ENCODE assay signal across 8 cellular contexts in genomic region chr11:65560555-65561418, GRCh38. TPM values are rescaled to one million over a fixed set of nuclear protein-coding genes. Genes with fewer than 3 reads are reported as not detected.
DNase-seq lines count a peak whose midpoint lies in the region; ATAC-seq, FAIRE-seq and TF ChIP-seq lines count a peak whose summit lies in the region.

No MANE protein-coding gene starts in this region.

- no peaks in the 10 kb centered on the region for H3K27me3 ChIP-seq in CD8-positive, alpha-beta memory T cell (ENCODE audit: insufficient read depth, low read length, poor library complexity, severe bottlenecking)
- H3K27me3 ChIP-seq in bronchial epithelial cell (ENCODE audit: control insufficient read depth, insufficient read depth, low read length) (no peaks in the 10 kb centered on the region), uterus (no peaks in the 10 kb centered on the region)

- no peaks in the 10 kb centered on the region for H3K9me3 ChIP-seq in CD8-positive, alpha-beta memory T cell (ENCODE audit: low read length)
- H3K9me3 ChIP-seq in uterus = no peaks in the 10 kb centered on the region

- H3K4me3 ChIP-seq in CD8-positive, alpha-beta memory T cell (ENCODE audit: low read length) = no peak overlapping the region
- H3K4me3 ChIP-seq in bronchial epithelial cell (ENCODE audit: low read depth, low read length) (no peak overlapping the region), uterus (no peak overlapping the region)

- CTCF ChIA-PET in CD8-positive, alpha-beta memory T cell (lab: Charles Lee) = interaction anchor here (0.9 to 4.6 kb wide), 4 partner anchors 9 to 31 kb away, joined by 4 to 36 read pairs (median 8); partner anchors contain the start of gene ZNRD2
- CTCF ChIA-PET in activated CD8-positive, alpha-beta memory T cell treated with anti-CD3 and anti-CD28 coated beads, Interleukin-2, amount 10 ng/mL, durations not matched to agents 7 days and 5 days (lab: Charles Lee) = interaction anchor here (0.6 to 16.3 kb wide), 5 partner anchors 11 to 284 kb away, joined by 3 to 388 read pairs (median 9); partner anchors contain the start of genes FAM89B and ZNRD2

- H3K27ac Mint-ChIP-seq in CD8-positive, alpha-beta memory T cell = peak overlapping the region in 6 of 8 donors; percentile 36 to 87 (median 70)
- no peak overlapping the region for H3K27ac Mint-ChIP-seq in activated CD8-positive, alpha-beta memory T cell treated with anti-CD3 and anti-CD28 coated beads, Interleukin-2, amount 10 ng/mL, durations not matched to agents 7 days and 5 days

- intact Hi-C loops in uterus (cut with DNase I; ENCODE audit: low total_unique reads) = no loop called here

- ATAC-seq in HG02642 (IDR thresholded peaks at IDR 0.05; ENCODE audit: poor library complexity, unreplicated experiment) = no peak
- ATAC-seq in activated CD8-positive, alpha-beta memory T cell treated with anti-CD3 and anti-CD28 coated beads, Interleukin-2, amount 10 ng/mL, durations not matched to agents 7 days and 5 days = no peak

- POLR2A ChIA-PET in CD8-positive, alpha-beta memory T cell (lab: Charles Lee) = interaction anchor here (0.7 to 1.2 kb wide), 3 partner anchors 9 to 1843 kb away, joined by 3 to 4 read pairs (median 3); partner anchors contain the start of gene ZNRD2

- no peaks in the 10 kb centered on the region for H3K36me3 ChIP-seq in CD8-positive, alpha-beta memory T cell (ENCODE audit: insufficient read depth, low read length)
- no peaks in the 10 kb centered on the region for H3K36me3 ChIP-seq in bronchial epithelial cell (ENCODE audit: control insufficient read depth, insufficient read depth, low read length)
- no peaks in the 10 kb centered on the region for H3K36me3 ChIP-seq in uterus

- peaks cover 58% of the 10 kb centered on the region for H3K4me1 ChIP-seq in CD8-positive, alpha-beta memory T cell (ENCODE audit: insufficient read depth, low read length)
- H3K4me1 ChIP-seq in uterus = peaks cover 4 to 7% of the 10 kb centered on the region in 2 donors

- H3K4me3 Mint-ChIP-seq in CD8-positive, alpha-beta memory T cell = peak overlapping the region in 4 of 7 donors; percentile 16 to 75 (median 30)
- no peak overlapping the region for H3K4me3 Mint-ChIP-seq in activated CD8-positive, alpha-beta memory T cell treated with anti-CD3 and anti-CD28 coated beads, Interleukin-2, amount 10 ng/mL, durations not matched to agents 7 days and 5 days

- no peak for DNase-seq in CD8-positive, alpha-beta memory T cell
- DNase-seq in NCI-H1694 treated with DMSO at 0.1 percent for 48 hours (lab: John Stamatoyannopoulos, UW) = peak; percentile 67
- peak; percentile 51 for DNase-seq in bronchial epithelial cell (ENCODE audit: low read depth)
- peak; percentile 69 for DNase-seq in medulla oblongata (ENCODE audit: extremely low spot score)
- DNase-seq in uterus = peak; percentile 79 to 82
- DNase-seq in GM12892 (ENCODE audit: insufficient read length) = no peak
- DNase-seq in activated CD8-positive, alpha-beta memory T cell treated with anti-CD3 and anti-CD28 coated beads, Interleukin-2, amount 10 ng/mL, durations not matched to agents 7 days and 5 days = no peak

- H3K27me3 Mint-ChIP-seq in CD8-positive, alpha-beta memory T cell = peaks cover 0 to 3% of the 10 kb centered on the region in 2 donors
- no peaks in the 10 kb centered on the region for H3K27me3 Mint-ChIP-seq in activated CD8-positive, alpha-beta memory T cell treated with anti-CD3 and anti-CD28 coated beads, Interleukin-2, amount 10 ng/mL, durations not matched to agents 7 days and 5 days

- no peak for TF ChIP-seq CTCF in bronchial epithelial cell (IDR thresholded peaks at IDR 0.05; ENCODE audit: insufficient read depth, low read length, severe bottlenecking)
- TF ChIP-seq CTCF in uterus (IDR thresholded peaks at IDR 0.05) = no peak

- H3K36me3 Mint-ChIP-seq in CD8-positive, alpha-beta memory T cell = no peaks in the 10 kb centered on the region
- H3K36me3 Mint-ChIP-seq in activated CD8-positive, alpha-beta memory T cell treated with anti-CD3 and anti-CD28 coated beads, Interleukin-2, amount 10 ng/mL, durations not matched to agents 7 days and 5 days = no peaks in the 10 kb centered on the region

- no peaks in the 10 kb centered on the region for H3K9me3 Mint-ChIP-seq in CD8-positive, alpha-beta memory T cell
- no peaks in the 10 kb centered on the region for H3K9me3 Mint-ChIP-seq in activated CD8-positive, alpha-beta memory T cell treated with anti-CD3 and anti-CD28 coated beads, Interleukin-2, amount 10 ng/mL, durations not matched to agents 7 days and 5 days (ENCODE audit: low read depth)

- TF ChIP-seq POLR2A in uterus (IDR thresholded peaks at IDR 0.05) = no peak
- TF ChIP-seq POLR2A in GM12892 (IDR thresholded peaks at IDR 0.05; ENCODE audit: low read depth, low read length) = no peak

- peaks cover 33 to 59% (median 39%) of the 10 kb centered on the region in 3 donors for H3K4me1 Mint-ChIP-seq in CD8-positive, alpha-beta memory T cell
- H3K4me1 Mint-ChIP-seq in activated CD8-positive, alpha-beta memory T cell treated with anti-CD3 and anti-CD28 coated beads, Interleukin-2, amount 10 ng/mL, durations not matched to agents 7 days and 5 days = peaks cover 41% of the 10 kb centered on the region

- no peak overlapping the region for H3K27ac ChIP-seq in CD8-positive, alpha-beta memory T cell (ENCODE audit: low read depth, low read length)
- H3K27ac ChIP-seq in uterus = peak overlapping the region; percentile 99 to 100

- FAIRE-seq in bronchial epithelial cell (lab: Jason Lieb, UNC) = no peak
- no peak for FAIRE-seq in GM12892 (lab: Jason Lieb, UNC)

RNA-seq across cellular contexts. Expression of gene LTBP3, which starts 2.6 kb away (rescaled TPM):
- 10 to 100 TPM; 33.2 to 35.4 TPM for total RNA-seq in CD8-positive, alpha-beta memory T cell
- polyA plus RNA-seq in CD8-positive, alpha-beta memory T cell = 17.9 TPM
- total RNA-seq in bronchial epithelial cell (22.5 and 35.0 TPM in 2 replicates), uterus (100 to 1,000 TPM; 131 to 240 (median 217) TPM)
- polyA plus RNA-seq in GM12892 (2012; ENCODE audit: missing spikeins) = 3.7 TPM
- total RNA-seq in activated CD8-positive, alpha-beta memory T cell treated with anti-CD3 and anti-CD28 coated beads, Interleukin-2, amount 10 ng/mL, durations not matched to agents 7 days and 5 days = 10 to 100 TPM; 46.2 to 46.8 TPM

RNA-seq across cellular contexts. Expression of gene ZNRD2, which starts 9.5 kb away (rescaled TPM):
- 10 to 100 TPM; 69.6 to 77.9 TPM for total RNA-seq in CD8-positive, alpha-beta memory T cell
- 81.4 TPM for polyA plus RNA-seq in CD8-positive, alpha-beta memory T cell
- total RNA-seq in bronchial epithelial cell (30.3 and 43.4 TPM in 2 replicates), uterus (10 to 100 TPM; 12.3 to 42.6 (median 31.6) TPM)
- 27.5 TPM for polyA plus RNA-seq in GM12892 (2012; ENCODE audit: missing spikeins)
- 10 to 100 TPM; 42.1 to 45.5 TPM for total RNA-seq in activated CD8-positive, alpha-beta memory T cell treated with anti-CD3 and anti-CD28 coated beads, Interleukin-2, amount 10 ng/mL, durations not matched to agents 7 days and 5 days

RNA-seq across cellular contexts. Expression of gene FAM89B, which starts 11.6 kb away (rescaled TPM):
- total RNA-seq in CD8-positive, alpha-beta memory T cell = 10 to 100 TPM; 30.8 to 34.1 TPM
- 138 TPM for polyA plus RNA-seq in CD8-positive, alpha-beta memory T cell
- 10.6 and 10.8 TPM in 2 replicates for total RNA-seq in bronchial epithelial cell
- 10 to 100 TPM; 13.9 to 83.0 (median 40.8) TPM for total RNA-seq in uterus
- 11.8 TPM for polyA plus RNA-seq in GM12892 (2012; ENCODE audit: missing spikeins)
- 10 to 100 TPM; 36.6 to 54.2 TPM for total RNA-seq in activated CD8-positive, alpha-beta memory T cell treated with anti-CD3 and anti-CD28 coated beads, Interleukin-2, amount 10 ng/mL, durations not matched to agents 7 days and 5 days

RNA-seq across cellular contexts. Expression of gene EHBP1L1, which starts 15.1 kb away (rescaled TPM):
- 100 to 1,000 TPM in 1 of 2 experiments, 10 to 100 TPM in 1; 97.3 to 100 TPM for total RNA-seq in CD8-positive, alpha-beta memory T cell
- 25.1 TPM for polyA plus RNA-seq in CD8-positive, alpha-beta memory T cell
- total RNA-seq in bronchial epithelial cell = 31.6 and 62.0 TPM in 2 replicates
- 100 to 1,000 TPM in 1 of 4 donors, 10 to 100 TPM in 3; 44.2 to 159 (median 69.5) TPM for total RNA-seq in uterus
- 36.8 TPM for polyA plus RNA-seq in GM12892 (2012; ENCODE audit: missing spikeins)
- total RNA-seq in activated CD8-positive, alpha-beta memory T cell treated with anti-CD3 and anti-CD28 coated beads, Interleukin-2, amount 10 ng/mL, durations not matched to agents 7 days and 5 days = 100 to 1,000 TPM; 138 to 140 TPM

RNA-seq across cellular contexts. Expression of gene KCNK7, which starts 34.8 kb away (rescaled TPM):
- under 1 TPM; 0.59 to 0.64 TPM for total RNA-seq in CD8-positive, alpha-beta memory T cell
- polyA plus RNA-seq in CD8-positive, alpha-beta memory T cell = not detected
- 0.79 and 4.1 TPM in 2 replicates for total RNA-seq in bronchial epithelial cell
- total RNA-seq in uterus = 1 to 10 TPM in 1 of 4 donors, under 1 TPM in 1, not detected in 2; 0.26 to 5.8 TPM
- polyA plus RNA-seq in GM12892 (2012; ENCODE audit: missing spikeins) = not detected
- 1 to 10 TPM in 1 of 2 experiments, under 1 TPM in 1; 0.80 to 1.1 TPM for total RNA-seq in activated CD8-positive, alpha-beta memory T cell treated with anti-CD3 and anti-CD28 coated beads, Interleukin-2, amount 10 ng/mL, durations not matched to agents 7 days and 5 days

Comparison
In these comparisons a context has a peak if more than half of its experiments do, and no peak if none do; other contexts are left out.
1. DNase-seq: peak in NCI-H1694 treated with DMSO at 0.1 percent for 48 hours (single experiment), bronchial epithelial cell (single experiment), medulla oblongata (single experiment) and uterus (2 of 2); none in CD8-positive, alpha-beta memory T cell (0 of 5), GM12892 (single experiment) and activated CD8-positive, alpha-beta memory T cell treated with anti-CD3 and anti-CD28 coated beads, Interleukin-2, amount 10 ng/mL, durations not matched to agents 7 days and 5 days (single experiment).